Comparison of ENCODE assay signal across 1 cellular context in genomic region chr13:20953245-20953931, GRCh38.
A peak's percentile ranks its signal among the peaks of the same experiment; 100 is the strongest.
TF ChIP-seq lines count a peak whose summit lies in the region.

No MANE protein-coding gene starts in this region.

TF ChIP-seq in HepG2, 621 proteins besides CTCF, POLR2A, EP300 and RAD21 (continued from another document and continues in another):
- peak; percentile 96 for TF ChIP-seq SIX1 (CRISPR knock-in tag; IDR thresholded peaks at IDR 0.05; ENCODE audit: borderline replicate concordance)
- TF ChIP-seq ZNF879 (CRISPR knock-in tag; IDR thresholded peaks at IDR 0.05), result no peak
- peak; percentile 91 for TF ChIP-seq ZNF503 (CRISPR knock-in tag; IDR thresholded peaks at IDR 0.05)
- no peak for TF ChIP-seq MBD4 (IDR thresholded peaks at IDR 0.05; ENCODE audit: borderline replicate concordance, low read length)
- peak; percentile 44; the same call in 1 of the 2 replicates for TF ChIP-seq ZMYM2 (CRISPR knock-in tag; IDR thresholded peaks at IDR 0.05)
- no peak for TF ChIP-seq ZNF296 (CRISPR knock-in tag; conservative IDR thresholded peaks at IDR 0.05)
- TF ChIP-seq FOXP1 (IDR thresholded peaks at IDR 0.05), result peak; percentile 84
- peak; percentile 99 for TF ChIP-seq FOXP1 (CRISPR knock-in tag; IDR thresholded peaks at IDR 0.05)
- TF ChIP-seq SOX5 (CRISPR knock-in tag; IDR thresholded peaks at IDR 0.05; ENCODE audit: borderline replicate concordance), result peak; percentile 88; the same call in 1 of the 2 replicates
- TF ChIP-seq, protein P1, sequence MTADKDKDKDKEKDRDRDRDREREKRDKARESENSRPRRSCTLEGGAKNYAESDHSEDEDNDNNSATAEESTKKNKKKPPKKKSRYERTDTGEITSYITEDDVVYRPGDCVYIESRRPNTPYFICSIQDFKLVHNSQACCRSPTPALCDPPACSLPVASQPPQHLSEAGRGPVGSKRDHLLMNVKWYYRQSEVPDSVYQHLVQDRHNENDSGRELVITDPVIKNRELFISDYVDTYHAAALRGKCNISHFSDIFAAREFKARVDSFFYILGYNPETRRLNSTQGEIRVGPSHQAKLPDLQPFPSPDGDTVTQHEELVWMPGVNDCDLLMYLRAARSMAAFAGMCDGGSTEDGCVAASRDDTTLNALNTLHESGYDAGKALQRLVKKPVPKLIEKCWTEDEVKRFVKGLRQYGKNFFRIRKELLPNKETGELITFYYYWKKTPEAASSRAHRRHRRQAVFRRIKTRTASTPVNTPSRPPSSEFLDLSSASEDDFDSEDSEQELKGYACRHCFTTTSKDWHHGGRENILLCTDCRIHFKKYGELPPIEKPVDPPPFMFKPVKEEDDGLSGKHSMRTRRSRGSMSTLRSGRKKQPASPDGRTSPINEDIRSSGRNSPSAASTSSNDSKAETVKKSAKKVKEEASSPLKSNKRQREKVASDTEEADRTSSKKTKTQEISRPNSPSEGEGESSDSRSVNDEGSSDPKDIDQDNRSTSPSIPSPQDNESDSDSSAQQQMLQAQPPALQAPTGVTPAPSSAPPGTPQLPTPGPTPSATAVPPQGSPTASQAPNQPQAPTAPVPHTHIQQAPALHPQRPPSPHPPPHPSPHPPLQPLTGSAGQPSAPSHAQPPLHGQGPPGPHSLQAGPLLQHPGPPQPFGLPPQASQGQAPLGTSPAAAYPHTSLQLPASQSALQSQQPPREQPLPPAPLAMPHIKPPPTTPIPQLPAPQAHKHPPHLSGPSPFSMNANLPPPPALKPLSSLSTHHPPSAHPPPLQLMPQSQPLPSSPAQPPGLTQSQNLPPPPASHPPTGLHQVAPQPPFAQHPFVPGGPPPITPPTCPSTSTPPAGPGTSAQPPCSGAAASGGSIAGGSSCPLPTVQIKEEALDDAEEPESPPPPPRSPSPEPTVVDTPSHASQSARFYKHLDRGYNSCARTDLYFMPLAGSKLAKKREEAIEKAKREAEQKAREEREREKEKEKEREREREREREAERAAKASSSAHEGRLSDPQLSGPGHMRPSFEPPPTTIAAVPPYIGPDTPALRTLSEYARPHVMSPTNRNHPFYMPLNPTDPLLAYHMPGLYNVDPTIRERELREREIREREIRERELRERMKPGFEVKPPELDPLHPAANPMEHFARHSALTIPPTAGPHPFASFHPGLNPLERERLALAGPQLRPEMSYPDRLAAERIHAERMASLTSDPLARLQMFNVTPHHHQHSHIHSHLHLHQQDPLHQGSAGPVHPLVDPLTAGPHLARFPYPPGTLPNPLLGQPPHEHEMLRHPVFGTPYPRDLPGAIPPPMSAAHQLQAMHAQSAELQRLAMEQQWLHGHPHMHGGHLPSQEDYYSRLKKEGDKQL (CRISPR knock-in tag; IDR thresholded peaks at IDR 0.05; ENCODE audit: low read depth), result peak; percentile 80
- peak; percentile 77 for TF ChIP-seq FOXK1 (CRISPR knock-in tag; IDR thresholded peaks at IDR 0.05; ENCODE audit: borderline replicate concordance, low read depth)
- TF ChIP-seq ARNT (IDR thresholded peaks at IDR 0.05), result no peak
- peak; percentile 49; the same call in 1 of the 2 replicates for TF ChIP-seq GABPB1 (CRISPR knock-in tag; IDR thresholded peaks at IDR 0.05)
- peak; percentile 66; the same call in 1 of the 2 replicates for TF ChIP-seq TBX3 (IDR thresholded peaks at IDR 0.05; ENCODE audit: borderline replicate concordance)
- TF ChIP-seq CSRNP1 (CRISPR knock-in tag; IDR thresholded peaks at IDR 0.05), result 0 out of 2 replicates have a peak, but pooled peaks have one; percentile 43
- TF ChIP-seq TBX2 (CRISPR knock-in tag; IDR thresholded peaks at IDR 0.05; ENCODE audit: borderline replicate concordance), result peak; percentile 92
- TF ChIP-seq KLF11 (CRISPR knock-in tag; IDR thresholded peaks at IDR 0.05), result no peak
- no peak for TF ChIP-seq ZNF260 (CRISPR knock-in tag; IDR thresholded peaks at IDR 0.05; ENCODE audit: borderline replicate concordance, low read depth)
- no peak for TF ChIP-seq ZNF282 (IDR thresholded peaks at IDR 0.05; ENCODE audit: partially characterized antibody)
- 0 out of 2 replicates have a peak, but pooled peaks have one; percentile 35 for TF ChIP-seq ZNF724P (CRISPR knock-in tag; IDR thresholded peaks at IDR 0.05; ENCODE audit: borderline replicate concordance)
- TF ChIP-seq, protein P2, sequence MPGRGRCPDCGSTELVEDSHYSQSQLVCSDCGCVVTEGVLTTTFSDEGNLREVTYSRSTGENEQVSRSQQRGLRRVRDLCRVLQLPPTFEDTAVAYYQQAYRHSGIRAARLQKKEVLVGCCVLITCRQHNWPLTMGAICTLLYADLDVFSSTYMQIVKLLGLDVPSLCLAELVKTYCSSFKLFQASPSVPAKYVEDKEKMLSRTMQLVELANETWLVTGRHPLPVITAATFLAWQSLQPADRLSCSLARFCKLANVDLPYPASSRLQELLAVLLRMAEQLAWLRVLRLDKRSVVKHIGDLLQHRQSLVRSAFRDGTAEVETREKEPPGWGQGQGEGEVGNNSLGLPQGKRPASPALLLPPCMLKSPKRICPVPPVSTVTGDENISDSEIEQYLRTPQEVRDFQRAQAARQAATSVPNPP (CRISPR knock-in tag; IDR thresholded peaks at IDR 0.05), result no peak
- no peak for TF ChIP-seq BATF2 (CRISPR knock-in tag; IDR thresholded peaks at IDR 0.05)
- no peak for TF ChIP-seq CBX1 (IDR thresholded peaks at IDR 0.05; ENCODE audit: low read depth)
- no peak for TF ChIP-seq FUBP1 (CRISPR knock-in tag; IDR thresholded peaks at IDR 0.05; ENCODE audit: borderline replicate concordance)
- 0 out of 2 replicates have a peak, but pooled peaks have one; percentile 72 for TF ChIP-seq FOXO4 (CRISPR knock-in tag; conservative IDR thresholded peaks at IDR 0.05)
- TF ChIP-seq ZFY (CRISPR knock-in tag; IDR thresholded peaks at IDR 0.05), result peak; percentile 5; the same call in 1 of the 2 replicates
- no peak for TF ChIP-seq LRRFIP1 (CRISPR knock-in tag; conservative IDR thresholded peaks at IDR 0.05)
- TF ChIP-seq NR0B2 (CRISPR knock-in tag; IDR thresholded peaks at IDR 0.05), result no peak
- no peak for TF ChIP-seq ZNF468 (CRISPR knock-in tag; IDR thresholded peaks at IDR 0.05)
- no peak for TF ChIP-seq ZNF580 (CRISPR knock-in tag; IDR thresholded peaks at IDR 0.05; ENCODE audit: borderline replicate concordance, low read depth)
- peak; percentile 70 for TF ChIP-seq HOXA3 (CRISPR knock-in tag; IDR thresholded peaks at IDR 0.05)
- no peak for TF ChIP-seq DDIT3 (CRISPR knock-in tag; IDR thresholded peaks at IDR 0.05)
- no peak for TF ChIP-seq RORA (CRISPR knock-in tag; IDR thresholded peaks at IDR 0.05)
- no peak for TF ChIP-seq IRF1 (CRISPR knock-in tag; IDR thresholded peaks at IDR 0.05; ENCODE audit: low read depth)
